Comparison of ENCODE assay signal across 1 cellular context in genomic region chr5:139645495-139645871, GRCh38.
TF ChIP-seq lines count a peak whose summit lies in the region.

No MANE protein-coding gene starts in this region.

TF ChIP-seq in HepG2, 621 proteins besides CTCF, POLR2A, EP300 and RAD21:
- TF ChIP-seq CBX1 (IDR thresholded peaks at IDR 0.05; ENCODE audit: low read depth) (no peak), RBM39 (IDR thresholded peaks at IDR 0.05; ENCODE audit: low read depth, low read length, poor library complexity, severe bottlenecking) (no peak), KAT2B (IDR thresholded peaks at IDR 0.05; ENCODE audit: borderline replicate concordance, low read depth, low read length) (no peak), RBM22 (optimal IDR thresholded peaks at IDR 0.05; ENCODE audit: low read length) (no peak), PHB2 (IDR thresholded peaks at IDR 0.05; ENCODE audit: partially characterized antibody) (no peak), SNAPC5 (CRISPR knock-in tag; IDR thresholded peaks at IDR 0.05; ENCODE audit: borderline replicate concordance) (no peak), ZNF484 (CRISPR knock-in tag; IDR thresholded peaks at IDR 0.05; ENCODE audit: borderline replicate concordance, low read depth) (no peak), RELA (CRISPR knock-in tag; IDR thresholded peaks at IDR 0.05) (no peak), ZNF775 (CRISPR knock-in tag; IDR thresholded peaks at IDR 0.05; ENCODE audit: borderline replicate concordance) (no peak), ZKSCAN1 (IDR thresholded peaks at IDR 0.05; ENCODE audit: low read length) (no peak), ZSCAN21 (CRISPR knock-in tag; IDR thresholded peaks at IDR 0.05; ENCODE audit: borderline replicate concordance) (no peak), PLSCR1 (CRISPR knock-in tag; IDR thresholded peaks at IDR 0.05; ENCODE audit: borderline replicate concordance) (no peak), POGZ (CRISPR knock-in tag; IDR thresholded peaks at IDR 0.05) (no peak), PCBP2 (optimal IDR thresholded peaks at IDR 0.05; ENCODE audit: low read depth, low read length, poor library complexity, severe bottlenecking) (no peak), MIER3 (CRISPR knock-in tag; IDR thresholded peaks at IDR 0.05; ENCODE audit: borderline replicate concordance) (no peak), ZNF556 (CRISPR knock-in tag; IDR thresholded peaks at IDR 0.05; ENCODE audit: borderline replicate concordance) (no peak)
